8 cellular contexts compared by ENCODE assay signal in genomic region chr9:125241863-125242739, GRCh38. TPM values are rescaled to one million over a fixed set of nuclear protein-coding genes. Genes with fewer than 3 reads are reported as not detected.
DNase-seq lines count a peak whose midpoint lies in the region; ATAC-seq, FAIRE-seq and TF ChIP-seq lines count a peak whose summit lies in the region.

No MANE protein-coding gene starts in this region.

- no peak for FAIRE-seq in RCC 7860 (lab: Jason Lieb, UNC)

- CTCF ChIA-PET in HEK293T (lab: Yijun Ruan, JAX), result no interaction called here

- POLR2A ChIA-PET in HEK293T (lab: Yijun Ruan, JAX), result interaction anchor here (0.8 to 2.3 kb wide), 34 partner anchors 8 to 471 kb away, joined by 3 to 33 read pairs (median 4); partner anchors contain the start of genes GAPVD1, NR6A1, RABEPK and SCAI

- H3K27me3 ChIP-seq in thyroid gland, result no peaks in the 10 kb centered on the region

- H3K9me3 ChIP-seq in thyroid gland, result no peaks in the 10 kb centered on the region

- no peaks in the 10 kb centered on the region for H3K27me3 Mint-ChIP-seq in memory B cell

- DNase-seq in NCI-H1092 treated with DMSO at 0.1 percent for 48 hours (lab: John Stamatoyannopoulos, UW), result peak; percentile 30
- DNase-seq in NCI-H1092 (lab: John Stamatoyannopoulos, UW), result no peak
- DNase-seq in HEK293T (ENCODE audit: extremely low spot score), result peak; percentile 40
- peak; percentile 37 for DNase-seq in RCC 7860 (ENCODE audit: low spot score)
- no peak for DNase-seq in coronary artery (ENCODE audit: low spot score)
- DNase-seq in memory B cell (ENCODE audit: low spot score in 2 of 2), result peak in 1 of 2 donors; percentile 16
- DNase-seq in thyroid gland, result peak; percentile 41 to 53
- no peak for DNase-seq in iPS-NIHi7 (ENCODE audit: extremely low spot score)

- WGBS in thyroid gland, 2 donors, result 25 to 30% methylated on average over 27 of the region's 27 CpGs

- peak overlapping the region; percentile 90 for H3K4me3 ChIP-seq in coronary artery
- peak overlapping the region; percentile 55 to 95 (median 65) for H3K4me3 ChIP-seq in thyroid gland (replicated peaks in 1 of 3)

- TF ChIP-seq CTCF in coronary artery (IDR thresholded peaks at IDR 0.05), result no peak
- no peak for TF ChIP-seq CTCF in thyroid gland (IDR thresholded peaks at IDR 0.05)

- H3K27ac Mint-ChIP-seq in memory B cell, result peak overlapping the region; percentile 99

- peak; percentile 1 for ATAC-seq in memory B cell (ENCODE audit: low read depth)

- H3K27ac ChIP-seq in coronary artery (peak overlapping the region; percentile 94 to 98), thyroid gland (peak overlapping the region; percentile 87 to 98 (median 90))

- H3K4me3 Mint-ChIP-seq in memory B cell, result peak overlapping the region; percentile 99

- peaks cover 15% of the 10 kb centered on the region for H3K4me1 Mint-ChIP-seq in memory B cell

- H3K36me3 Mint-ChIP-seq in memory B cell, result peaks cover 9% of the 10 kb centered on the region

- peaks cover 26 to 28% of the 10 kb centered on the region in 2 donors for H3K36me3 ChIP-seq in thyroid gland

- intact Hi-C loops in thyroid gland (cut with DNase I), result loop anchor here (5.0 to 10.0 kb wide), 2 partner anchors 40 to 467 kb away; partner anchors contain the start of genes NR6A1, OLFML2A and RABEPK

- H3K9me3 Mint-ChIP-seq in memory B cell, result no peaks in the 10 kb centered on the region

- TF ChIP-seq POLR2A in thyroid gland (IDR thresholded peaks at IDR 0.05), result no peak

- H3K4me1 ChIP-seq in thyroid gland, result peaks cover 22 to 31% of the 10 kb centered on the region in 2 donors

TF ChIP-seq in HEK293T, 16 proteins besides CTCF, POLR2A, EP300 and RAD21:
- no peak for TF ChIP-seq CTBP1 (IDR thresholded peaks at IDR 0.05; ENCODE audit: borderline replicate concordance)
- TF ChIP-seq TARDBP (IDR thresholded peaks at IDR 0.05), result no peak
- TF ChIP-seq SUZ12 (IDR thresholded peaks at IDR 0.05), result no peak
- no peak for TF ChIP-seq ZNF384 (IDR thresholded peaks at IDR 0.05)
- no peak for TF ChIP-seq NFRKB (IDR thresholded peaks at IDR 0.05)
- TF ChIP-seq L3MBTL2 (conservative IDR thresholded peaks at IDR 0.05), result no peak
- TF ChIP-seq BHLHE40 (IDR thresholded peaks at IDR 0.05; ENCODE audit: borderline replicate concordance), result no peak
- TF ChIP-seq LEF1 (IDR thresholded peaks at IDR 0.05; ENCODE audit: borderline replicate concordance), result no peak

RNA-seq across cellular contexts. Expression of gene HSPA5, which starts 1.0 kb away (rescaled TPM):
- total RNA-seq in thyroid gland, result 100 to 1,000 TPM; 202 to 921 (median 592) TPM

RNA-seq across cellular contexts. Expression of gene GAPVD1, which starts 19.5 kb away (rescaled TPM):
- 100 to 1,000 TPM in 2 of 4 donors, 10 to 100 TPM in 2; 92.6 to 140 (median 104) TPM for total RNA-seq in thyroid gland

RNA-seq across cellular contexts. Expression of gene RABEPK, which starts 41.8 kb away (rescaled TPM):
- total RNA-seq in thyroid gland, result 10 to 100 TPM; 11.0 to 17.3 (median 15.4) TPM

RNA-seq across cellular contexts. Expression of gene PPP6C, which starts 52.5 kb away (rescaled TPM):
- 10 to 100 TPM; 41.3 to 63.1 (median 47.8) TPM for total RNA-seq in thyroid gland

Comparison
In these comparisons a context has a peak if more than half of its experiments do, and no peak if none do; other contexts are left out.
1. DNase-seq: peak in NCI-H1092 treated with DMSO at 0.1 percent for 48 hours (single experiment), HEK293T (single experiment), RCC 7860 (single experiment) and thyroid gland (2 of 2); none in NCI-H1092 (single experiment), coronary artery (single experiment) and iPS-NIHi7 (single experiment).